ENCODE assay signal across 32 cellular contexts in genomic region chr11:28820296-28820989, GRCh38.
A peak's percentile ranks its signal among the peaks of the same experiment; 100 is the strongest.
DNase-seq lines count a peak whose midpoint lies in the region; ATAC-seq, FAIRE-seq and TF ChIP-seq lines count a peak whose summit lies in the region.
"Had no signal": no experiment of that assay in that cellular context is flagged by ENCODE, and none has a peak within 500 bp of the region (broad histone marks: within the 10 kb centered on the region; RNA-seq: fewer than 3 reads in every experiment).

No MANE protein-coding gene starts in this region.

- FAIRE-seq in astrocyte (lab: Jason Lieb, UNC), result no peak
- FAIRE-seq: D721Med, keratinocyte, RCC 7860 had no signal

- no peak overlapping the region for H3K9ac ChIP-seq in astrocyte (ENCODE audit: low read length)

- no peaks in the 10 kb centered on the region for H3K36me3 Mint-ChIP-seq in astrocyte (ENCODE audit: low read depth, unreplicated experiment)
- H3K36me3 Mint-ChIP-seq: brain, naive B cell had no signal

- H3K27ac ChIP-seq in astrocyte (ENCODE audit: low read depth, low read length) (no peak overlapping the region), uterus (no peak overlapping the region)
- H3K27ac ChIP-seq: adrenal gland, HL-60, neutrophil, sigmoid colon, tibial nerve had no signal

- intact Hi-C loops in sciatic nerve (cut with DNase I), result no loop called here
- intact Hi-C loops in uterus (cut with DNase I; ENCODE audit: low total_unique reads), result no loop called here

- no peaks in the 10 kb centered on the region for H3K4me1 ChIP-seq in astrocyte (ENCODE audit: insufficient read depth, low read length)
- no peaks in the 10 kb centered on the region for H3K4me1 ChIP-seq in uterus
- no peaks in the 10 kb centered on the region for H3K4me1 ChIP-seq in HAP-1
- H3K4me1 ChIP-seq: adrenal gland, sigmoid colon, tibial nerve had no signal

- ATAC-seq in sciatic nerve, result no peak

- H3K27me3 ChIP-seq in astrocyte (ENCODE audit: insufficient read depth, low read length) (no peaks in the 10 kb centered on the region), uterus (no peaks in the 10 kb centered on the region), HAP-1 (ENCODE audit: low read depth) (no peaks in the 10 kb centered on the region)
- H3K27me3 ChIP-seq: adrenal gland, neutrophil, sigmoid colon, tibial nerve had no signal

- no peaks in the 10 kb centered on the region for H3K27me3 Mint-ChIP-seq in astrocyte (ENCODE audit: low read depth, unreplicated experiment)
- H3K27me3 Mint-ChIP-seq: activated CD4-positive, alpha-beta memory T cell treated with anti-CD3 and anti-CD28 coated beads, Interleukin-2, amount 10 ng/mL, durations not matched to agents 7 days and 5 days; CD4-positive, alpha-beta T cell; naive B cell; progenitor cell of endocrine pancreas had no signal

- H3K4me1 Mint-ChIP-seq in astrocyte (ENCODE audit: low read depth, unreplicated experiment), result peaks cover 1% of the 10 kb centered on the region
- H3K4me1 Mint-ChIP-seq: activated CD4-positive, alpha-beta memory T cell treated with anti-CD3 and anti-CD28 coated beads, Interleukin-2, amount 10 ng/mL, durations not matched to agents 7 days and 5 days; brain; naive B cell had no signal

- no peak overlapping the region for H3K4me3 ChIP-seq in astrocyte (ENCODE audit: insufficient read depth, low read depth, low read length)
- H3K4me3 ChIP-seq in fibroblast of pulmonary artery (replicated peaks; ENCODE audit: low read depth, low read length), result no peak overlapping the region
- no peak overlapping the region for H3K4me3 ChIP-seq in uterus
- no peak overlapping the region for H3K4me3 ChIP-seq in HAP-1
- H3K4me3 ChIP-seq: adrenal gland, sigmoid colon, tibial nerve had no signal

- H3K79me2 ChIP-seq in astrocyte (ENCODE audit: insufficient read depth, low read length), result no peaks in the 10 kb centered on the region

- H3K27ac Mint-ChIP-seq in astrocyte (ENCODE audit: unreplicated experiment), result no peak overlapping the region
- H3K27ac Mint-ChIP-seq: activated CD4-positive, alpha-beta memory T cell treated with anti-CD3 and anti-CD28 coated beads, Interleukin-2, amount 10 ng/mL, durations not matched to agents 7 days and 5 days; activated naive CD4-positive, alpha-beta T cell treated with anti-CD3 and anti-CD28 coated beads for 36 hours; activated T-helper 1 cell treated with anti-CD3 and anti-CD28 coated beads, Interleukin-12 subunit alpha, Interleukin-12 subunit beta, Interleukin-2, Interleukin-4 antibody, amounts not matched to agents 30 ng/mL and 10 ng/mL and 1 ng/mL, durations not matched to agents 14 hours and 24 hours and 36 hours; brain; CD4-positive, alpha-beta T cell; naive B cell; progenitor cell of endocrine pancreas had no signal

- DNase-seq in HCEC 1CT, result peak; percentile 12
- DNase-seq in astrocyte (ENCODE audit: low read depth), result peak; percentile 56
- peak; percentile 62 for DNase-seq in fibroblast of pulmonary artery (ENCODE audit: low read depth)
- no peak for DNase-seq in sciatic nerve (ENCODE audit: low spot score)
- no peak for DNase-seq in uterus
- no peak for DNase-seq in HAP-1 (ENCODE audit: low spot score in 2 of 2)
- no peak for DNase-seq in A172 (ENCODE audit: low spot score)
- DNase-seq: activated CD4-positive, alpha-beta memory T cell treated with anti-CD3 and anti-CD28 coated beads, Interleukin-2, amount 10 ng/mL, durations not matched to agents 7 days and 5 days; activated CD4-positive, alpha-beta T cell treated with anti-CD3 and anti-CD28 coated beads for 1 hour; activated CD8-positive, alpha-beta memory T cell treated with anti-CD3 and anti-CD28 coated beads, Interleukin-2, amount 50 U/mL, for 48 hours; activated naive CD4-positive, alpha-beta T cell treated with anti-CD3 and anti-CD28 coated beads for 36 hours; adrenal gland; CD4-positive, alpha-beta T cell; head of caudate nucleus; Karpas-422; midbrain; naive B cell; NCI-H1417 treated with DMSO at 0.1 percent for 48 hours; NCI-H82; SIG-M5; sigmoid colon; stimulated activated CD4-positive, alpha-beta T cell treated with anti-CD3 and anti-CD28 coated beads, Interleukin-4, amount 100 ng/mL, for 24 hours; SW 1271 had no signal

- no peak for TF ChIP-seq POLR2A in uterus (IDR thresholded peaks at IDR 0.05)

- H3K9me3 Mint-ChIP-seq in astrocyte (ENCODE audit: unreplicated experiment), result peaks cover 4% of the 10 kb centered on the region
- H3K9me3 Mint-ChIP-seq: activated CD4-positive, alpha-beta memory T cell treated with anti-CD3 and anti-CD28 coated beads, Interleukin-2, amount 10 ng/mL, durations not matched to agents 7 days and 5 days had no signal

- H4K20me1 ChIP-seq in astrocyte (ENCODE audit: insufficient read depth, low read length), result no peaks in the 10 kb centered on the region

- TF ChIP-seq CTCF in astrocyte (IDR thresholded peaks at IDR 0.05; ENCODE audit: insufficient read depth, low read depth, low read length) (no peak), fibroblast of pulmonary artery (IDR thresholded peaks at IDR 0.05; ENCODE audit: low read length, missing control alignments) (no peak), uterus (IDR thresholded peaks at IDR 0.05) (no peak)

- no peak overlapping the region for H3K4me2 ChIP-seq in astrocyte (ENCODE audit: low read length)

- in situ Hi-C loops in HAP-1 (cut with MboI; ENCODE audit: low sequenced_read_pairs), result no loop called here

- no peak overlapping the region for H2AFZ ChIP-seq in astrocyte (ENCODE audit: low read depth, low read length)

- H3K9me3 ChIP-seq in astrocyte (ENCODE audit: insufficient read depth, low read depth, low read length) (no peaks in the 10 kb centered on the region), uterus (no peaks in the 10 kb centered on the region), HAP-1 (no peaks in the 10 kb centered on the region)
- H3K9me3 ChIP-seq: adrenal gland, neutrophil, sigmoid colon, tibial nerve had no signal

- no peak overlapping the region for H3K4me3 Mint-ChIP-seq in astrocyte (ENCODE audit: unreplicated experiment)
- H3K4me3 Mint-ChIP-seq: activated CD4-positive, alpha-beta memory T cell treated with anti-CD3 and anti-CD28 coated beads, Interleukin-2, amount 10 ng/mL, durations not matched to agents 7 days and 5 days; activated naive CD4-positive, alpha-beta T cell treated with anti-CD3 and anti-CD28 coated beads for 36 hours; activated T-helper 1 cell treated with anti-CD3 and anti-CD28 coated beads, Interleukin-12 subunit alpha, Interleukin-12 subunit beta, Interleukin-2, Interleukin-4 antibody, amounts not matched to agents 30 ng/mL and 10 ng/mL and 1 ng/mL, durations not matched to agents 14 hours and 24 hours and 36 hours; brain; CD4-positive, alpha-beta T cell; naive B cell had no signal

- H3K36me3 ChIP-seq in astrocyte (ENCODE audit: insufficient read depth, low read length), result no peaks in the 10 kb centered on the region
- H3K36me3 ChIP-seq in uterus, result no peaks in the 10 kb centered on the region
- H3K36me3 ChIP-seq in HAP-1 (replicated peaks), result no peaks in the 10 kb centered on the region
- H3K36me3 ChIP-seq: adrenal gland, neutrophil, sigmoid colon, tibial nerve had no signal

Comparison
In these comparisons a context has a peak if more than half of its experiments do, and no peak if none do; other contexts are left out.
1. DNase-seq: peak in HCEC 1CT (single experiment), astrocyte (single experiment) and fibroblast of pulmonary artery (single experiment); none in sciatic nerve (single experiment), uterus (0 of 2), HAP-1 (0 of 2) and A172 (single experiment).